16 cellular contexts compared by ENCODE assay signal in genomic region chr17:64439521-64439920, GRCh38. TPM values are rescaled to one million over a fixed set of nuclear protein-coding genes. Genes with fewer than 3 reads are reported as not detected.
DNase-seq lines count a peak whose midpoint lies in the region; ATAC-seq, FAIRE-seq and TF ChIP-seq lines count a peak whose summit lies in the region.
"Not testable (repeated sequence)": the region's sequence is repeated elsewhere in the genome, so short reads cannot be mapped to it uniquely, and the experiment has no call there.
"Had no signal": no experiment of that assay in that cellular context is flagged by ENCODE, and none has a peak within 500 bp of the region (broad histone marks: within the 10 kb centered on the region; RNA-seq: fewer than 3 reads in every experiment).

No MANE protein-coding gene starts in this region.

- not testable (repeated sequence) for H3K4me3 Mint-ChIP-seq in CD14-positive monocyte; dendritic cell treated with granulocyte-macrophage colony-stimulating factor and Interleukin-4, amounts not matched to agents 40 ng/mL and 50 ng/mL, for 4 days

- FAIRE-seq in K562 (lab: Jason Lieb, UNC): not testable (repeated sequence)

- 44% methylated on average over 1 of the region's 1 CpG for WGBS in K562 (ENCODE audit: insufficient coverage, low coverage, missing lambda C conversion rate)

- H3K4me1 Mint-ChIP-seq in CD14-positive monocyte: peaks cover 41% of the 10 kb centered on the region
- peaks cover 40% of the 10 kb centered on the region for H3K4me1 Mint-ChIP-seq in dendritic cell treated with granulocyte-macrophage colony-stimulating factor and Interleukin-4, amounts not matched to agents 40 ng/mL and 50 ng/mL, for 4 days (ENCODE audit: low read depth)

- H3K4me2 ChIP-seq in BLaER1 treated with 17β-estradiol and CSF1 and Interleukin-3, amounts not matched to agents 10 nM and 100 nM; K562 (ENCODE audit: insufficient read depth, low read length): not testable (repeated sequence)

- not testable (repeated sequence) for BruUV-seq in K562 (replicated peaks; lab: Mats Ljungman, UMichigan)

- not testable (repeated sequence) for H3K27me3 Mint-ChIP-seq in CD14-positive monocyte (ENCODE audit: low read depth in 3 of 3); dendritic cell treated with granulocyte-macrophage colony-stimulating factor and Interleukin-4, amounts not matched to agents 40 ng/mL and 50 ng/mL, for 4 days

- H3K36me3 ChIP-seq in BLaER1 treated with 17β-estradiol and CSF1 and Interleukin-3, amounts not matched to agents 10 nM and 100 nM: peaks cover 5 to 56% (median 23%) of the 10 kb centered on the region in 11 experiments; a peak in 20 of 22 replicates
- H3K36me3 ChIP-seq in HEK293 (ENCODE audit: control insufficient read depth in 2 of 2, insufficient read depth in 1 of 2, low read length in 2 of 2); K562 (ENCODE audit: control insufficient read depth, insufficient read depth, low read length): not testable (repeated sequence)

- TF ChIP-seq RAD21 in K562 (CRISPR knock-in tag; conservative IDR thresholded peaks at IDR 0.05 in 1 of 2, IDR thresholded peaks at IDR 0.05 in 1 of 2): not testable (repeated sequence)

- intact Hi-C loops in CD14-positive monocyte (cut with micrococcal nuclease); K562 (cut with micrococcal nuclease); dendritic cell treated with granulocyte-macrophage colony-stimulating factor and Interleukin-4, amounts not matched to agents 40 ng/mL and 50 ng/mL, for 4 days (cut with micrococcal nuclease): not testable (repeated sequence)

- H2AFZ ChIP-seq in K562 (ENCODE audit: low read depth, low read length): not testable (repeated sequence)

- H3K9ac ChIP-seq in BLaER1 treated with 17β-estradiol and CSF1 and Interleukin-3, amounts not matched to agents 10 nM and 100 nM; K562 (ENCODE audit: insufficient read depth in 1 of 2, low read depth in 2 of 2, low read length in 2 of 2): not testable (repeated sequence)

- in situ Hi-C loops in K562 (cut with MboI): not testable (repeated sequence)

- peaks cover 30 to 54% (median 49%) of the 10 kb centered on the region in 7 donors for H3K9me3 Mint-ChIP-seq in CD14-positive monocyte
- H3K9me3 Mint-ChIP-seq in dendritic cell treated with granulocyte-macrophage colony-stimulating factor and Interleukin-4, amounts not matched to agents 40 ng/mL and 50 ng/mL, for 4 days: peaks cover 36% of the 10 kb centered on the region

- POLR2A ChIA-PET in HEK293 (lab: Yijun Ruan, JAX); K562 (lab: Yijun Ruan, JAX): not testable (repeated sequence)

- H3K27me3 ChIP-seq in BLaER1 treated with 17β-estradiol and CSF1 and Interleukin-3, amounts not matched to agents 10 nM and 100 nM; HL-60 (ENCODE audit: insufficient read depth, poor library complexity, severe bottlenecking); K562 (ENCODE audit: control insufficient read depth in 2 of 2, insufficient read depth in 2 of 2, low read length in 2 of 2): not testable (repeated sequence)

- DNase-seq in CD14-positive monocyte (ENCODE audit: low spot score); HL-60 (ENCODE audit: low read depth in 1 of 2, low spot score in 1 of 2); K562 (ENCODE audit: extremely low read depth in 1 of 4, low spot score in 3 of 4): not testable (repeated sequence)

- H3K4me3 ChIP-seq in BLaER1 treated with 17β-estradiol and CSF1 and Interleukin-3, amounts not matched to agents 10 nM and 100 nM: peak overlapping the region in 6 of 10 experiments; percentile 2 to 51 (median 18); a peak in 6 of 20 replicates
- not testable (repeated sequence) for H3K4me3 ChIP-seq in HEK293 (ENCODE audit: low read depth, low read length); HL-60 (replicated peaks; ENCODE audit: insufficient read depth, low read length); K562

- ATAC-seq in K562: not testable (repeated sequence)

- CTCF ChIA-PET in HEK293 (lab: Yijun Ruan, JAX); K562 (lab: Yijun Ruan, JAX; ENCODE audit: low intra/inter-chr PET ratio): not testable (repeated sequence)

- H3K9me3 ChIP-seq in BLaER1 treated with 17β-estradiol and CSF1 and Interleukin-3, amounts not matched to agents 10 nM and 100 nM (replicated peaks in 1 of 11): peaks cover 57 to 70% (median 61%) of the 10 kb centered on the region in 11 experiments
- not testable (repeated sequence) for H3K9me3 ChIP-seq in HEK293 (ENCODE audit: control insufficient read depth, insufficient read depth, low read depth, low read length)
- H3K9me3 ChIP-seq in K562 (replicated peaks; ENCODE audit: control insufficient read depth, insufficient read depth, low read depth, low read length): peaks cover 20% of the 10 kb centered on the region

- H3K79me2 ChIP-seq in K562 (ENCODE audit: control insufficient read depth, insufficient read depth, low read length): not testable (repeated sequence)

- peaks cover 38 to 46% (median 42%) of the 10 kb centered on the region in 10 experiments for H3K4me1 ChIP-seq in BLaER1 treated with 17β-estradiol and CSF1 and Interleukin-3, amounts not matched to agents 10 nM and 100 nM
- H3K4me1 ChIP-seq in HEK293 (ENCODE audit: control insufficient read depth, insufficient read depth, low read length); K562 (replicated peaks in 1 of 2; ENCODE audit: control insufficient read depth in 2 of 2, insufficient read depth in 2 of 2, low read length in 2 of 2): not testable (repeated sequence)

- H4K20me1 ChIP-seq in BLaER1 treated with 17β-estradiol and CSF1 and Interleukin-3, amounts not matched to agents 10 nM and 100 nM; K562 (replicated peaks; ENCODE audit: control insufficient read depth, insufficient read depth, low read length): not testable (repeated sequence)

- TF ChIP-seq POLR2A in K562 (conservative IDR thresholded peaks at IDR 0.05): not testable (repeated sequence)

- peaks cover 10 to 22% of the 10 kb centered on the region in 2 donors for H3K36me3 Mint-ChIP-seq in CD14-positive monocyte
- H3K36me3 Mint-ChIP-seq in dendritic cell treated with granulocyte-macrophage colony-stimulating factor and Interleukin-4, amounts not matched to agents 40 ng/mL and 50 ng/mL, for 4 days (ENCODE audit: low read depth): peaks cover 31% of the 10 kb centered on the region

- not testable (repeated sequence) for H3K9me1 ChIP-seq in K562 (ENCODE audit: control insufficient read depth, insufficient read depth, low read length)

- peak overlapping the region in 8 of 11 experiments; percentile 59 to 99 (median 97); a peak in 12 of 22 replicates for H3K27ac ChIP-seq in BLaER1 treated with 17β-estradiol and CSF1 and Interleukin-3, amounts not matched to agents 10 nM and 100 nM
- not testable (repeated sequence) for H3K27ac ChIP-seq in HEK293 (ENCODE audit: extremely low read depth, low read depth, low read length); K562 (ENCODE audit: extremely low read depth, low read depth, low read length)
- H3K27ac ChIP-seq in HL-60 (replicated peaks): peak overlapping the region; percentile 49; the same call in 1 of the 2 replicates

- peak overlapping the region in 6 of 7 donors; percentile 1 to 95 (median 77) for H3K27ac Mint-ChIP-seq in CD14-positive monocyte
- peak overlapping the region; percentile 100 for H3K27ac Mint-ChIP-seq in dendritic cell treated with granulocyte-macrophage colony-stimulating factor and Interleukin-4, amounts not matched to agents 40 ng/mL and 50 ng/mL, for 4 days

- TF ChIP-seq EP300 in K562 (IDR thresholded peaks at IDR 0.05; ENCODE audit: low read length): not testable (repeated sequence)

- not testable (repeated sequence) for TF ChIP-seq CTCF in CD14-positive monocyte (IDR thresholded peaks at IDR 0.05); HEK293 (tag by site-specific recombination; IDR thresholded peaks at IDR 0.05); HL-60 (IDR thresholded peaks at IDR 0.05; ENCODE audit: insufficient read depth, low read length); K562 (IDR thresholded peaks at IDR 0.05 in 2 of 3, conservative IDR thresholded peaks at IDR 0.05 in 1 of 3; ENCODE audit: insufficient read depth in 2 of 3, low read depth in 1 of 3, low read length in 3 of 3)

RNA-seq across cellular contexts. Expression of gene MILR1, which starts 9.4 kb away (rescaled TPM):
- 10 to 100 TPM; 72.0 to 95.2 TPM for polyA plus RNA-seq in CD14-positive monocyte
- 10.8 and 12.0 TPM in 2 replicates for total RNA-seq in K562 (2011; cell fraction: chromatin; rRNA removed; ENCODE audit: low replicate concordance)
- total RNA-seq in K562 (2011; cell fraction: nucleolus; rRNA removed): 5.0 and 6.2 TPM in 2 replicates
- 5.9 and 8.5 TPM in 2 replicates for total RNA-seq in K562 (2011; cell fraction: nucleoplasm; rRNA removed)
- total RNA-seq in K562 (2014; rRNA removed): 3.8 and 4.3 TPM in 2 replicates
- 7.5 and 8.7 TPM in 2 replicates for total RNA-seq in K562 (2014; rRNA removed; fragmentation: Illumina TruSeq; extraction: Trizol)
- total RNA-seq in K562 (2015; rRNA removed; fragmentation: Illumina TruSeq; extraction: Trizol): 14.1 and 16.2 TPM in 2 replicates
- total RNA-seq in K562 (2021): 4.1 and 4.7 TPM in 2 replicates
- polyA plus RNA-seq in K562 (2011; rRNA removed): 5.6 and 9.7 TPM in 2 replicates
- polyA plus RNA-seq in K562 (2011; cell fraction: cytosol; rRNA removed): 4.1 and 8.7 TPM in 2 replicates
- 10.0 and 12.4 TPM in 2 replicates for polyA plus RNA-seq in K562 (2011; cell fraction: nucleus; rRNA removed)
- polyA plus RNA-seq in K562 (2012): 9.0 and 64.8 TPM in 2 replicates
- 13.3 and 14.7 TPM in 2 replicates for polyA plus RNA-seq in K562 (2014; fragmentation: Illumina TruSeq; extraction: Trizol)
- 1 to 10 TPM; 4.6 to 7.1 TPM for polyA plus RNA-seq in K562 (2014; fragmentation: Nextera tagmentation; extraction: Ambion mirVana)
- polyA plus RNA-seq in K562 (2014; rRNA removed): 7.1 and 7.8 TPM in 2 replicates
- polyA minus RNA-seq in K562 (2011; rRNA and poly(A)+ RNA removed): 3.8 and 5.5 TPM in 2 replicates
- 1.8 TPM in 1 of 2 replicates, not detected in the other for polyA minus RNA-seq in K562 (2011; cell fraction: cytosol; rRNA and poly(A)+ RNA removed)
- polyA minus RNA-seq in K562 (2011; cell fraction: nucleus; rRNA and poly(A)+ RNA removed): 2.2 and 5.1 TPM in 2 replicates
- total RNA-seq: A673; Caco-2; CD8-positive, alpha-beta T cell; G401 had no signal
- polyA plus RNA-seq: CD4-positive, alpha-beta memory T cell; CD4-positive, CD25-positive, alpha-beta regulatory T cell; CD8-positive, alpha-beta memory T cell had no signal

RNA-seq across cellular contexts. Expression of gene PECAM1, which starts 48.9 kb away (rescaled TPM):
- polyA plus RNA-seq in CD14-positive monocyte (100 to 1,000 TPM; 205 to 342 TPM), K562 (2011; rRNA removed) (10.8 and 21.7 TPM in 2 replicates), K562 (2014; fragmentation: Illumina TruSeq; extraction: Trizol) (4.5 and 4.8 TPM in 2 replicates), K562 (2014; fragmentation: Nextera tagmentation; extraction: Ambion mirVana) (1 to 10 TPM; 1.5 to 7.4 TPM), K562 (2014; rRNA removed) (5.1 and 7.9 TPM in 2 replicates)
- total RNA-seq in K562 (2011; cell fraction: chromatin; rRNA removed; ENCODE audit: low replicate concordance): 13.3 and 15.0 TPM in 2 replicates
- total RNA-seq in K562 (2011; cell fraction: nucleolus; rRNA removed): 5.2 and 10.7 TPM in 2 replicates
- 7.6 and 11.1 TPM in 2 replicates for total RNA-seq in K562 (2011; cell fraction: nucleoplasm; rRNA removed)
- total RNA-seq in K562 (2014; rRNA removed) (2.8 and 3.3 TPM in 2 replicates), K562 (2014; rRNA removed; fragmentation: Illumina TruSeq; extraction: Trizol) (3.3 and 4.4 TPM in 2 replicates), K562 (2015; rRNA removed; fragmentation: Illumina TruSeq; extraction: Trizol) (2.9 and 3.2 TPM in 2 replicates), K562 (2021) (10.3 and 10.7 TPM in 2 replicates)
- polyA plus RNA-seq in K562 (2011; cell fraction: cytosol; rRNA removed): 5.7 and 10.0 TPM in 2 replicates
- 3.7 and 4.1 TPM in 2 replicates for polyA plus RNA-seq in K562 (2011; cell fraction: nucleus; rRNA removed)
- 7.9 and 15.5 TPM in 2 replicates for polyA plus RNA-seq in K562 (2012)
- polyA minus RNA-seq in K562 (2011; rRNA and poly(A)+ RNA removed): 34.7 and 50.5 TPM in 2 replicates
- polyA minus RNA-seq in K562 (2011; cell fraction: cytosol; rRNA and poly(A)+ RNA removed): 7.3 and 20.2 TPM in 2 replicates
- 2.3 and 7.0 TPM in 2 replicates for polyA minus RNA-seq in K562 (2011; cell fraction: nucleus; rRNA and poly(A)+ RNA removed)
- total RNA-seq: A172, Calu3, G401 had no signal
- polyA plus RNA-seq: AG04450 had no signal

RNA-seq across cellular contexts. Expression of gene POLG2, which starts 57.3 kb away (rescaled TPM):
- polyA plus RNA-seq in CD14-positive monocyte (1 to 10 TPM in 1 of 2 donors, under 1 TPM in 1; 0.85 to 1.7 TPM), K562 (2011; rRNA removed) (42.8 and 44.8 TPM in 2 replicates), K562 (2014; fragmentation: Illumina TruSeq; extraction: Trizol) (31.0 and 37.4 TPM in 2 replicates), K562 (2014; fragmentation: Nextera tagmentation; extraction: Ambion mirVana) (10 to 100 TPM; 13.4 to 14.6 TPM), K562 (2014; rRNA removed) (41.1 and 43.0 TPM in 2 replicates)
- total RNA-seq in K562 (2011; cell fraction: chromatin; rRNA removed; ENCODE audit: low replicate concordance): 92.4 and 167 TPM in 2 replicates
- 66.1 and 68.5 TPM in 2 replicates for total RNA-seq in K562 (2011; cell fraction: nucleolus; rRNA removed)
- 74.9 and 93.0 TPM in 2 replicates for total RNA-seq in K562 (2011; cell fraction: nucleoplasm; rRNA removed)
- total RNA-seq in K562 (2014; rRNA removed) (26.6 and 28.8 TPM in 2 replicates), K562 (2014; rRNA removed; fragmentation: Illumina TruSeq; extraction: Trizol) (34.9 and 37.9 TPM in 2 replicates), K562 (2015; rRNA removed; fragmentation: Illumina TruSeq; extraction: Trizol) (36.4 and 37.0 TPM in 2 replicates), K562 (2021) (39.5 and 44.2 TPM in 2 replicates)
- 7.8 and 17.8 TPM in 2 replicates for polyA plus RNA-seq in K562 (2011; cell fraction: cytosol; rRNA removed)
- polyA plus RNA-seq in K562 (2011; cell fraction: nucleus; rRNA removed): 74.3 and 76.8 TPM in 2 replicates
- polyA plus RNA-seq in K562 (2012): 32.5 and 35.4 TPM in 2 replicates
- polyA minus RNA-seq in K562 (2011; rRNA and poly(A)+ RNA removed): 34.0 and 36.5 TPM in 2 replicates
- polyA minus RNA-seq in K562 (2011; cell fraction: cytosol; rRNA and poly(A)+ RNA removed): 12.9 and 15.7 TPM in 2 replicates
- polyA minus RNA-seq in K562 (2011; cell fraction: nucleus; rRNA and poly(A)+ RNA removed): 56.1 and 86.0 TPM in 2 replicates

Comparison
In these comparisons a context has a peak if more than half of its experiments do, and no peak if none do; other contexts are left out.
1. RNA of gene PECAM1, which starts 48.9 kb away (polyA plus RNA-seq): 205 to 342 TPM in CD14-positive monocyte; 1.5 to 21.7 TPM in K562; every median in the first group is over 4 times any median in the second.